ENCODE assay signal across 34 cellular contexts in the genomic region with DNA sequence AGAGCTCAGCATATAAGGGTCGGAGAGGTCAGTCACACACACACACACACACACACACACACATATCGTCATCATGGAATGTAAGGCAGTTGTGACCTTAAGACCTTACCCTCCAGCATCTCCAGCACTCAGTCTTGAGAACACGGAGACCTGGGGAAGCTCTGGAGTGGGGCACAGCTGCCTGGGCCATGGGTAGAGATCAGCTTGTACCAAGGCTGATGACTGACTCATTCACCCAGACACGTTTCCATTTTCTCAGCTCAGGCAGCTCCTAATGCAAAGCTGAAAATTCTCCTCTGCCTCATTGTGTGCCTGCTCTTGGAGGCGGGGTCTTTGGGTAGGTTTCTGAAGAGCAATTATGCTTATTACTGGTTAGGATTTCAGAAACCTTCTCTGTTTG. TPM values are rescaled to one million over a fixed set of nuclear protein-coding genes. Genes with fewer than 3 reads are reported as not detected.
A peak's percentile ranks its signal among the peaks of the same experiment; 100 is the strongest.
DNase-seq lines count a peak whose midpoint lies in the region; ATAC-seq and TF ChIP-seq lines count a peak whose summit lies in the region.
"Had no signal": no experiment of that assay in that cellular context is flagged by ENCODE, and none has a peak within 500 bp of the region (broad histone marks: within the 10 kb centered on the region; RNA-seq: fewer than 3 reads in every experiment).

No MANE protein-coding gene starts in this region.

- no peak overlapping the region for H4K91ac ChIP-seq in neuronal stem cell (ENCODE audit: low read depth, low read length, poor library complexity)

- H3K4ac ChIP-seq in neuronal stem cell (ENCODE audit: low read length): no peak overlapping the region

- no peak overlapping the region for H2AK5ac ChIP-seq in neuronal stem cell (ENCODE audit: low read depth, low read length)

- H2BK15ac ChIP-seq in neuronal stem cell (ENCODE audit: low read length): no peak overlapping the region

- H3K36me3 Mint-ChIP-seq in WTC11: no peaks in the 10 kb centered on the region
- H3K36me3 Mint-ChIP-seq: activated CD4-positive, alpha-beta memory T cell treated with anti-CD3 and anti-CD28 coated beads for 36 hours; activated naive CD4-positive, alpha-beta T cell treated with anti-CD3 and anti-CD28 coated beads, Interleukin-2, amount 50 U/mL, for 72 hours; stimulated activated memory B cell treated with anti-CD40 and anti-IgM and Interleukin-4, amounts not matched to agents 10 μg/mL and 1 μg/mL and 100 μg/mL, for 72 hours had no signal

- no peak overlapping the region for H3K14ac ChIP-seq in neuronal stem cell (ENCODE audit: low read length)

- peaks cover 0 to 5% of the 10 kb centered on the region in 2 donors for H3K4me1 ChIP-seq in neuronal stem cell (ENCODE audit: control insufficient read depth in 2 of 2, insufficient read depth in 1 of 2, low read depth in 1 of 2, low read length in 2 of 2)
- H3K4me1 ChIP-seq: BLaER1, esophagus squamous epithelium, HAP-1, pancreas, SJCRH30 had no signal

- no peak overlapping the region for H3K4me3 Mint-ChIP-seq in WTC11
- H3K4me3 Mint-ChIP-seq: activated CD4-positive, alpha-beta memory T cell treated with anti-CD3 and anti-CD28 coated beads for 36 hours; activated T-helper 1 cell treated with anti-CD3 and anti-CD28 coated beads, Interleukin-12 subunit alpha, Interleukin-12 subunit beta, Interleukin-2, Interleukin-4 antibody, amounts not matched to agents 30 ng/mL and 10 ng/mL and 1 ng/mL, durations not matched to agents 14 hours and 24 hours and 36 hours; dendritic cell treated with granulocyte-macrophage colony-stimulating factor and Interleukin-4, amounts not matched to agents 40 ng/mL and 50 ng/mL, for 4 days; stimulated activated memory B cell treated with anti-CD40 and anti-IgM and Interleukin-4, amounts not matched to agents 10 μg/mL and 1 μg/mL and 100 μg/mL, for 72 hours had no signal

- H3K9ac ChIP-seq in neuronal stem cell (ENCODE audit: low read depth, low read length, poor library complexity): no peak overlapping the region
- H3K9ac ChIP-seq: BLaER1 had no signal

- no peak overlapping the region for H2AFZ ChIP-seq in neuronal stem cell (ENCODE audit: low read length)

- H3K9me3 ChIP-seq in neuronal stem cell (replicated peaks in 1 of 2; ENCODE audit: control insufficient read depth in 2 of 2, insufficient read depth in 1 of 2, low read depth in 1 of 2, low read length in 2 of 2): no peaks in the 10 kb centered on the region
- H3K9me3 ChIP-seq: HAP-1, pancreas, SJCRH30 had no signal

- H3K4me2 ChIP-seq in neuronal stem cell (ENCODE audit: insufficient read depth, low read length, poor library complexity, severe bottlenecking): no peak overlapping the region
- H3K4me2 ChIP-seq: BLaER1 had no signal

- no peak overlapping the region for H3K18ac ChIP-seq in neuronal stem cell (ENCODE audit: low read length)

- H3K23ac ChIP-seq in neuronal stem cell (ENCODE audit: low read depth, low read length, poor library complexity): no peak overlapping the region

- DNase-seq in ELF-1 (ENCODE audit: low read depth, low spot score) (peak; percentile 43), NCI-H2227 treated with DMSO at 0.1 percent for 48 hours (lab: John Stamatoyannopoulos, UW) (peak; percentile 67), ecto neural progenitor cell (ENCODE audit: low spot score) (peak; percentile 62), neuronal stem cell (ENCODE audit: low spot score) (peak; percentile 20), WTC11 (ENCODE audit: low spot score) (no peak), HuH-7.5 (ENCODE audit: low spot score) (no peak)
- DNase-seq in activated naive CD4-positive, alpha-beta T cell treated with Interleukin-2 at 50 U/mL for 16 hours: no peak
- DNase-seq in activated CD4-positive, alpha-beta T cell treated with anti-CD3 and anti-CD28 coated beads, Interleukin-2, amount 50 U/mL, for 48 hours: no peak
- DNase-seq: ACHN; activated CD4-positive, alpha-beta memory T cell treated with anti-CD3 and anti-CD28 coated beads for 36 hours; activated CD4-positive, CD25-positive, alpha-beta regulatory T cell; activated CD8-positive, alpha-beta memory T cell treated with anti-CD3 and anti-CD28 coated beads, Interleukin-2, amount 50 U/mL, for 4 hours; aorta; DMS53; esophagus squamous epithelium; KG1; NCI-H1694; NCI-H524 treated with DMSO at 0.1 percent for 48 hours; pancreas; SJCRH30; stimulated activated CD4-positive, alpha-beta T cell treated with anti-CD3 and anti-CD28 coated beads, Interleukin-4, amount 100 ng/mL, for 4 hours had no signal

- CTCF ChIA-PET in WTC11 (lab: Charles Lee): interaction anchor here (1.1 to 1.4 kb wide), 3 partner anchors 17 to 61 kb away, joined by 4 to 8 read pairs (median 6); no protein-coding TSS in a partner anchor

- POLR2A ChIA-PET in WTC11 (lab: Charles Lee): no interaction called here

- H3K27ac Mint-ChIP-seq in WTC11: no peak overlapping the region
- H3K27ac Mint-ChIP-seq: activated CD4-positive, alpha-beta memory T cell treated with anti-CD3 and anti-CD28 coated beads for 36 hours; activated naive CD4-positive, alpha-beta T cell treated with anti-CD3 and anti-CD28 coated beads, Interleukin-2, amount 50 U/mL, for 72 hours; activated T-helper 1 cell treated with anti-CD3 and anti-CD28 coated beads, Interleukin-12 subunit alpha, Interleukin-12 subunit beta, Interleukin-2, Interleukin-4 antibody, amounts not matched to agents 30 ng/mL and 10 ng/mL and 1 ng/mL, durations not matched to agents 14 hours and 24 hours and 36 hours; dendritic cell treated with granulocyte-macrophage colony-stimulating factor and Interleukin-4, amounts not matched to agents 40 ng/mL and 50 ng/mL, for 4 days; stimulated activated memory B cell treated with anti-CD40 and anti-IgM and Interleukin-4, amounts not matched to agents 10 μg/mL and 1 μg/mL and 100 μg/mL, for 72 hours had no signal

- H3K27me3 Mint-ChIP-seq in WTC11 (ENCODE audit: low read depth): peaks cover 9% of the 10 kb centered on the region

- no peak overlapping the region for H2BK12ac ChIP-seq in neuronal stem cell (ENCODE audit: low read length)

- H3K27ac ChIP-seq in neuronal stem cell (replicated peaks; ENCODE audit: low read length): no peak overlapping the region
- H3K27ac ChIP-seq: BLaER1, esophagus squamous epithelium, pancreas, SJCRH30 had no signal

- H3K9me3 Mint-ChIP-seq in WTC11: no peaks in the 10 kb centered on the region
- H3K9me3 Mint-ChIP-seq: activated CD4-positive, alpha-beta memory T cell treated with anti-CD3 and anti-CD28 coated beads for 36 hours; activated T-helper 1 cell treated with anti-CD3 and anti-CD28 coated beads, Interleukin-12 subunit alpha, Interleukin-12 subunit beta, Interleukin-2, Interleukin-4 antibody, amounts not matched to agents 30 ng/mL and 10 ng/mL and 1 ng/mL, durations not matched to agents 14 hours and 24 hours and 36 hours; dendritic cell treated with granulocyte-macrophage colony-stimulating factor and Interleukin-4, amounts not matched to agents 40 ng/mL and 50 ng/mL, for 4 days had no signal

- ATAC-seq in WTC11: no peak
- ATAC-seq: activated naive CD4-positive, alpha-beta T cell treated with anti-CD3 and anti-CD28 coated beads, Interleukin-2, amount 50 U/mL, for 72 hours; left lobe of liver; Panc1; pancreas; sciatic nerve; stimulated activated memory B cell treated with anti-CD40 and anti-IgM and Interleukin-4, amounts not matched to agents 10 μg/mL and 1 μg/mL and 100 μg/mL, for 72 hours had no signal

- no peak overlapping the region for H3K4me3 ChIP-seq in neuronal stem cell (ENCODE audit: low read length in 2 of 2)
- H3K4me3 ChIP-seq: BLaER1, esophagus squamous epithelium, HAP-1, pancreas, SJCRH30 had no signal

- H3K36me3 ChIP-seq in neuronal stem cell (replicated peaks in 1 of 2; ENCODE audit: control insufficient read depth in 2 of 2, insufficient read depth in 2 of 2, low read length in 2 of 2): no peaks in the 10 kb centered on the region
- H3K36me3 ChIP-seq: BLaER1, esophagus squamous epithelium, HAP-1, pancreas, SJCRH30 had no signal

- no peak overlapping the region for H4K8ac ChIP-seq in neuronal stem cell (ENCODE audit: low read depth, low read length)

- H2BK5ac ChIP-seq in neuronal stem cell (ENCODE audit: low read length): no peak overlapping the region

- H3K79me1 ChIP-seq in neuronal stem cell (ENCODE audit: low read depth, low read length): no peaks in the 10 kb centered on the region

- WGBS in neuronal stem cell (ENCODE audit: extremely low coverage in 2 of 2, insufficient read length in 2 of 2, insufficient replicate concordance in 1 of 2), 2 donors: no CpG with 5 or more reads among the region's 5 CpGs

- H3K27me3 ChIP-seq in neuronal stem cell (ENCODE audit: control insufficient read depth in 3 of 3, insufficient read depth in 3 of 3, low read depth in 1 of 3, low read length in 3 of 3): peaks cover 0 to 5% (median 0%) of the 10 kb centered on the region in 3 experiments
- H3K27me3 ChIP-seq: BLaER1, pancreas, SJCRH30 had no signal

- no peaks in the 10 kb centered on the region for H3K4me1 Mint-ChIP-seq in WTC11
- H3K4me1 Mint-ChIP-seq: stimulated activated memory B cell treated with anti-CD40 and anti-IgM and Interleukin-4, amounts not matched to agents 10 μg/mL and 1 μg/mL and 100 μg/mL, for 72 hours had no signal

- no peak overlapping the region for H2BK120ac ChIP-seq in neuronal stem cell (ENCODE audit: low read depth, low read length)

- TF ChIP-seq CTCF in WTC11 (IDR thresholded peaks at IDR 0.05): no peak

TF ChIP-seq in WTC11, 78 proteins besides CTCF, POLR2A, EP300 and RAD21:
- no peak for TF ChIP-seq FOXK1 (CRISPR knock-in tag; IDR thresholded peaks at IDR 0.05)

RNA-seq across cellular contexts. Expression of a gene that starts 38.3 kb away (rescaled TPM):
- 0.06 TPM for polyA plus RNA-seq in neuronal stem cell (2013, experiment 1 of 2)
- polyA plus RNA-seq in neuronal stem cell (2013, experiment 2 of 2): 0.01 TPM
- total RNA-seq in WTC11 (2021): 0.14 to 0.28 TPM (median 0.21 TPM) in 3 replicates
- total RNA-seq: activated CD4-positive, alpha-beta memory T cell treated with anti-CD3 and anti-CD28 coated beads for 36 hours; activated naive CD4-positive, alpha-beta T cell treated with anti-CD3 and anti-CD28 coated beads, Interleukin-2, amount 50 U/mL, for 72 hours; activated T-helper 1 cell treated with anti-CD3 and anti-CD28 coated beads, Interleukin-12 subunit alpha, Interleukin-12 subunit beta, Interleukin-2, Interleukin-4 antibody, amounts not matched to agents 30 ng/mL and 10 ng/mL and 1 ng/mL, durations not matched to agents 14 hours and 24 hours and 36 hours; aorta; cardiac septum; esophagus squamous epithelium; HT1080; left lobe of liver; mesenteric fat pad; pancreas; sciatic nerve; SJCRH30; ureter had no signal
- polyA plus RNA-seq: aorta, pancreas had no signal

Comparison
In these comparisons a context has a peak if more than half of its experiments do, and no peak if none do; other contexts are left out.
1. DNase-seq: peak in ELF-1 (single experiment), NCI-H2227 treated with DMSO at 0.1 percent for 48 hours (single experiment), ecto neural progenitor cell (single experiment) and neuronal stem cell (single experiment); none in activated naive CD4-positive, alpha-beta T cell treated with Interleukin-2 at 50 U/mL for 16 hours (single experiment), WTC11 (single experiment), HuH-7.5 (single experiment) and activated CD4-positive, alpha-beta T cell treated with anti-CD3 and anti-CD28 coated beads, Interleukin-2, amount 50 U/mL, for 48 hours (0 of 2).